Comparison of ENCODE assay signal across 12 cellular contexts in the genomic region with DNA sequence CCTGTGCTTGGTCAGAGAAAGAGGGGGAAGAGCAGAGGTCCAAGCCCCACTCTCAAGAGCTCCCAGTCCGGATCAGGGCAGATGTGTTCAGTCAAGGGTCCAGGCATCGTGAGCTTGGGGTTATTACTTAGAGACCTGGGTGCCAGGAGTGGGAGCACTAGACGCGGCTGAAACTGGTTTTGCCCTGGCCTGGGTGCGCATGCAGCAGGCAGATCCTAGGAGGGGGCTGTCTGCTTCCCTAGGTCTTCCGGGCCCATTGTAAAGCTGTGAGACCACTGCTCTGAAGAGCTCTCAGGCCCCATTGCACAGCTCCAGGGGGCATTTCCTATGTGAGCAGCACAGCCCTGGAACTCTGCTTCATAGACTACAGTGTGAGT.
DNase-seq lines count a peak whose midpoint lies in the region; ATAC-seq and TF ChIP-seq lines count a peak whose summit lies in the region.
"Had no signal": no experiment of that assay in that cellular context is flagged by ENCODE, and none has a peak within 500 bp of the region (broad histone marks: within the 10 kb centered on the region; RNA-seq: fewer than 3 reads in every experiment).

No MANE protein-coding gene starts in this region.

- H3K27ac Mint-ChIP-seq in chondrocyte (ENCODE audit: unreplicated experiment) = no peak overlapping the region
- H3K27ac Mint-ChIP-seq: CD4-positive, CD25-positive, alpha-beta regulatory T cell had no signal

- H3K4me3 ChIP-seq in BLaER1 = no peak overlapping the region
- no peak overlapping the region for H3K4me3 ChIP-seq in osteoblast (ENCODE audit: insufficient read depth, low read length)
- H3K4me3 ChIP-seq: GM23248 had no signal

- peaks cover 5% of the 10 kb centered on the region for H3K4me1 Mint-ChIP-seq in chondrocyte (ENCODE audit: low read depth)
- H3K4me1 Mint-ChIP-seq: CD4-positive, CD25-positive, alpha-beta regulatory T cell had no signal

- H3K4me1 ChIP-seq in BLaER1 (peaks cover 17% of the 10 kb centered on the region), osteoblast (ENCODE audit: insufficient read depth, low read length) (peaks cover 5% of the 10 kb centered on the region)

- H3K4me2 ChIP-seq in BLaER1 (peak overlapping the region; percentile 17; the same call in 1 of the 2 replicates), osteoblast (ENCODE audit: insufficient read depth, low read length) (no peak overlapping the region)

- H3K27ac ChIP-seq in BLaER1 (no peak overlapping the region), osteoblast (ENCODE audit: low read depth, low read length) (no peak overlapping the region)
- H3K27ac ChIP-seq: 22Rv1, GM23248 had no signal

- TF ChIP-seq CTCF in chondrocyte (IDR thresholded peaks at IDR 0.05) = no peak
- no peak for TF ChIP-seq CTCF in osteoblast (IDR thresholded peaks at IDR 0.05; ENCODE audit: extremely low read depth, low read depth, low read length)

- no peak overlapping the region for H3K9ac ChIP-seq in BLaER1
- H3K9ac ChIP-seq: GM23248 had no signal

- no peaks in the 10 kb centered on the region for H3K9me3 Mint-ChIP-seq in chondrocyte (ENCODE audit: low read depth)

- no peak overlapping the region for H3K4me3 Mint-ChIP-seq in chondrocyte (ENCODE audit: unreplicated experiment)
- H3K4me3 Mint-ChIP-seq: CD4-positive, CD25-positive, alpha-beta regulatory T cell had no signal

- no peaks in the 10 kb centered on the region for H3K79me2 ChIP-seq in osteoblast (ENCODE audit: insufficient read depth, low read length)

- H3K36me3 ChIP-seq in BLaER1 (no peaks in the 10 kb centered on the region), osteoblast (ENCODE audit: insufficient read depth, low read length) (no peaks in the 10 kb centered on the region)

- H3K9me3 ChIP-seq in BLaER1 = no peaks in the 10 kb centered on the region
- H3K9me3 ChIP-seq in osteoblast (ENCODE audit: low read depth, low read length) = no peaks in the 10 kb centered on the region

- H3K27me3 ChIP-seq in BLaER1 = no peaks in the 10 kb centered on the region
- H3K27me3 ChIP-seq in osteoblast (ENCODE audit: insufficient read depth, low read length) = peaks cover 45% of the 10 kb centered on the region

- no peaks in the 10 kb centered on the region for H3K36me3 Mint-ChIP-seq in chondrocyte (ENCODE audit: low read depth)
- H3K36me3 Mint-ChIP-seq: CD4-positive, CD25-positive, alpha-beta regulatory T cell had no signal

- H4K20me1 ChIP-seq in BLaER1 (no peaks in the 10 kb centered on the region), osteoblast (ENCODE audit: insufficient read depth, low read length) (no peaks in the 10 kb centered on the region)

- ATAC-seq in HG02870 (IDR thresholded peaks at IDR 0.05; ENCODE audit: unreplicated experiment) = no peak

- no peak overlapping the region for H2AFZ ChIP-seq in osteoblast (ENCODE audit: low read length)
- H2AFZ ChIP-seq: GM23248 had no signal

- peak; percentile 13 for DNase-seq in activated CD4-positive, CD25-positive, alpha-beta regulatory T cell treated with anti-CD3 and anti-CD28 coated beads, Interleukin-2, amount 50 U/mL, for 72 hours
- DNase-seq in activated CD4-positive, CD25-positive, alpha-beta regulatory T cell (lab: John Stamatoyannopoulos, UW) = no peak
- peak; percentile 37 for DNase-seq in chondrocyte (ENCODE audit: low spot score)
- DNase-seq in osteoblast (ENCODE audit: insufficient read length, low spot score, missing footprints) = peak; percentile 27
- DNase-seq in NCI-H2029 (lab: John Stamatoyannopoulos, UW) = no peak
- DNase-seq in cerebellar cortex (ENCODE audit: low spot score) = no peak
- DNase-seq: CD4-positive, CD25-positive, alpha-beta regulatory T cell; DMS53; GM23248 had no signal

- peaks cover 19% of the 10 kb centered on the region for H3K27me3 Mint-ChIP-seq in chondrocyte (ENCODE audit: low read depth)

Comparison
In these comparisons a context has a peak if more than half of its experiments do, and no peak if none do; other contexts are left out.
1. DNase-seq: peak in activated CD4-positive, CD25-positive, alpha-beta regulatory T cell treated with anti-CD3 and anti-CD28 coated beads, Interleukin-2, amount 50 U/mL, for 72 hours (single experiment), chondrocyte (single experiment) and osteoblast (single experiment); none in activated CD4-positive, CD25-positive, alpha-beta regulatory T cell (0 of 4), NCI-H2029 (single experiment) and cerebellar cortex (single experiment).